Comparison of ENCODE assay signal across 8 cellular contexts in the genomic region with DNA sequence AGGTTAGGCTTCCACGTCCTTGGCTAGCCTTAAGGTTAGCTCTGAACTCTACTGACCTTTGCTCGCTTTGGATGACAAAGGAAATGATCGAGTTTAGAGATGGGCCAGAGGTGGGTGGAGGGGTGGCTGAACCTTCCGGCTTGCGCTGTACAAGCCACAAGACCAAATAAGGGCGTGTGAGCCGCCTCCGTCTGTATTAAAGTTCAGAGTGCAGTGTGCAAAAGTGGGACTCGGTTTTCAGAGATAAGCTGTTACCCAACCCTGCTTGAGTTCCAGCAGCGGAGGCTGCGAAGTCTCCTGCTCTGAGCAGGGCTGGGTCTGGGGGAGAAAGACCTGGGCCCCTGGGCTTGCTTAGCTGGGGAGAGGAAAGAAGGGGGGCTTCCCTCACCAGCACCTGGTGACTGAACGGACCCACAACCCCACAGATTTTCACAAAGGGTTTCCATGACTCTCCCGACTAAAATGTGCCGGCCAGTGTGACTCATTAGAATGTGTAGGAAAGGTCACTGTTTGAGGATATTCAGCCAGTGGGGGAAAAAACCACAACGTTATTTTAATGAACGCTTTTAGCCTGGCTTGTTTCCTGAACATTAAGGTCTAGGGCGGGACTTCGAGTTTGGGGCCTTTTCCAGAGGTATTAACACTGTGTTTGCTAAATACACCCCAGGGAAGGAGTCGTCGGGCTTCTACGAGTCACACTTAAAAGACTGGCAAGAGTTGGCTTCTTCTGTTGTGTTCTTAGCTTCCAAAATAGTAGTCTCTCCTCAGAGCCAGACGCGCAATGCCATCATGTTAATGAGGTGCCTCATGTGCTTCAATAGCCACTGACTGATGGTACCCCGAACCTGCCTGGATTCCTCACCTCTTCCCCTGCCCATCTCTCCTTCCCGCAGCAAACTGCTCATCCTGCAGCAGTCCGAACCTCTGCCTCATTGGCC.
DNase-seq lines count a peak whose midpoint lies in the region; ATAC-seq and FAIRE-seq lines count a peak whose summit lies in the region.

No MANE protein-coding gene starts in this region.

- ATAC-seq in HG02798 (IDR thresholded peaks at IDR 0.05; ENCODE audit: poor library complexity, unreplicated experiment): peak; percentile 87
- peak; percentile 88 for ATAC-seq in esophagus mucosa
- peak; percentile 57 for ATAC-seq in naive B cell (ENCODE audit: low read depth in 2 of 2)

- no peaks in the 10 kb centered on the region for H3K27me3 Mint-ChIP-seq in naive B cell

- H3K4me3 Mint-ChIP-seq in naive B cell: peak overlapping the region; percentile 75 to 93 (median 90)

- peak; percentile 96 for FAIRE-seq in GM18507 (lab: Jason Lieb, UNC)

- H3K4me1 Mint-ChIP-seq in naive B cell: peaks cover 48 to 71% (median 61%) of the 10 kb centered on the region in 3 donors

- DNase-seq in GM18507 (ENCODE audit: extremely low spot score, insufficient read length, low read depth): peak; percentile 79
- DNase-seq in NOMO-1 treated with dmso at 0.1 percent for 144 hours (lab: John Stamatoyannopoulos, UW; ENCODE audit: unreplicated experiment): peak; percentile 99
- DNase-seq in activated T-cell treated with anti-CD3 and anti-CD28 coated beads for 1 hour (ENCODE audit: low read depth): peak; percentile 51
- DNase-seq in naive B cell: peak; percentile 51
- peak; percentile 32 to 76 (median 58) for DNase-seq in stimulated activated naive CD4-positive, alpha-beta T cell (lab: John Stamatoyannopoulos, UW)
- DNase-seq in NCI-H1436 treated with DMSO at 0.1 percent for 48 hours (lab: John Stamatoyannopoulos, UW): no peak

- no peaks in the 10 kb centered on the region for H3K9me3 Mint-ChIP-seq in naive B cell

- H3K36me3 Mint-ChIP-seq in naive B cell: no peaks in the 10 kb centered on the region

- peak overlapping the region; percentile 95 to 99 (median 98) for H3K27ac Mint-ChIP-seq in naive B cell
